ENCODE assay signal across 8 cellular contexts in the genomic region with DNA sequence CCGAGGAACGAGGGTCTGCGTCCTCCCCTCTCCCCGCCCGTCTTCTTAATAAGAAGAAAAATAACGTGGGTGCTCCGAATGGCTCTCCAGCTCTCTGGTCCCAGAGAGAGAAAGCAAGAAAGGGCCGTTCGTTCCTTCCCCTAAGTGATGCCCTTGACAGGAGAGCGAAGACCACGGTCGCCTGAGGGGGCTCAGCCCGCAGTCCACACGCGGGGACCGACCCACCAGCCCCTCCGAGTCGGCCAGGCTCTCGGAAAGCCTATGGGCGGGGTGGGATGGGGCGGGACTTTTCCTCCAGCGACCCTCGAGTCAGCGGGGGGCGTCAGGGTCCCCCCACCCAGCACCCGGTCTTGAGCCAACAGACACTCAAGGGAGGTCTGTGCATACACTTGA. TPM values are rescaled to one million over a fixed set of nuclear protein-coding genes. Genes with fewer than 3 reads are reported as not detected.
DNase-seq lines count a peak whose midpoint lies in the region; ATAC-seq and TF ChIP-seq lines count a peak whose summit lies in the region.

No MANE protein-coding gene starts in this region.

- H4K5ac ChIP-seq in mesendoderm (ENCODE audit: low read length), result no peak overlapping the region

- H3K36me3 ChIP-seq in mesendoderm (ENCODE audit: control insufficient read depth, insufficient read depth, low read length) (no peaks in the 10 kb centered on the region), aorta (ENCODE audit: control insufficient read depth in 1 of 2, insufficient read depth in 2 of 2, low read length in 1 of 2) (no peaks in the 10 kb centered on the region)

- no peaks in the 10 kb centered on the region for H3K79me1 ChIP-seq in mesendoderm (ENCODE audit: low read length)

- H3K4me3 ChIP-seq in mesendoderm (ENCODE audit: low read length) (peak overlapping the region; percentile 19), aorta (ENCODE audit: low read length in 2 of 2) (peak overlapping the region; percentile 66 to 86)

- H3K27me3 Mint-ChIP-seq in stimulated activated naive CD8-positive, alpha-beta T cell treated with anti-CD3 and anti-CD28 coated beads, Interleukin-15, Interleukin-2, amounts not matched to agents 100 ng/mL and 50 ng/mL, for 24 hours, result peaks cover 45% of the 10 kb centered on the region
- no peaks in the 10 kb centered on the region for H3K27me3 Mint-ChIP-seq in MCF 10A (ENCODE audit: insufficient read depth, unreplicated experiment)

- WGBS in mesendoderm (ENCODE audit: extremely low coverage, insufficient coverage, low lambda C conversion rate), result no CpG with 5 or more reads among the region's 26 CpGs
- 5 to 7% methylated on average over 25 to 26 of the region's 26 CpGs for WGBS in aorta, 2 donors

- no peaks in the 10 kb centered on the region for H3K79me2 ChIP-seq in mesendoderm (ENCODE audit: control insufficient read depth, insufficient read depth, low read length)

- H3K27me3 ChIP-seq in mesendoderm (ENCODE audit: insufficient read depth, low read length, poor library complexity) (no peaks in the 10 kb centered on the region), aorta (ENCODE audit: control insufficient read depth in 1 of 2, insufficient read depth in 2 of 2, low read length in 1 of 2) (no peaks in the 10 kb centered on the region)

- no peaks in the 10 kb centered on the region for H3K9me3 ChIP-seq in aorta (ENCODE audit: control insufficient read depth, low read length)

- no peak overlapping the region for H3K27ac Mint-ChIP-seq in stimulated activated naive CD8-positive, alpha-beta T cell treated with anti-CD3 and anti-CD28 coated beads, Interleukin-15, Interleukin-2, amounts not matched to agents 100 ng/mL and 50 ng/mL, for 24 hours
- H3K27ac Mint-ChIP-seq in MCF 10A (ENCODE audit: low read depth, unreplicated experiment), result no peak overlapping the region

- H3K56ac ChIP-seq in mesendoderm (ENCODE audit: low read length), result peak overlapping the region; percentile 42

- no peak overlapping the region for H3K27ac ChIP-seq in mesendoderm (ENCODE audit: low read depth, low read length)
- H3K27ac ChIP-seq in aorta (ENCODE audit: low read depth in 1 of 2, low read length in 2 of 2), result no peak overlapping the region

- no peak overlapping the region for H3K4ac ChIP-seq in mesendoderm (ENCODE audit: low read depth, low read length)

- no peak overlapping the region for H2BK15ac ChIP-seq in mesendoderm (replicated peaks; ENCODE audit: low read depth)

- ATAC-seq in stimulated activated naive CD8-positive, alpha-beta T cell treated with anti-CD3 and anti-CD28 coated beads, Interleukin-15, Interleukin-2, amounts not matched to agents 100 U/mL and 50 U/mL, for 24 hours, result no peak
- peak; percentile 23 for ATAC-seq in aorta (ENCODE audit: low FRiP score)
- no peak for ATAC-seq in HG03095 (IDR thresholded peaks at IDR 0.05; ENCODE audit: unreplicated experiment)

- no peak for DNase-seq in stimulated activated naive CD8-positive, alpha-beta T cell treated with anti-CD3 and anti-CD28 coated beads, Interleukin-15, Interleukin-2, amounts not matched to agents 100 U/mL and 50 U/mL, for 24 hours
- no peak for DNase-seq in MCF 10A (ENCODE audit: unreplicated experiment)
- peak; percentile 37 for DNase-seq in mesendoderm
- DNase-seq in aorta, result no peak
- no peak for DNase-seq in NCI-H345 (lab: John Stamatoyannopoulos, UW)
- DNase-seq in GM10248 (ENCODE audit: extremely low spot score), result no peak

- no TSS peak for BruUV-seq in MCF 10A (replicated peaks; lab: Mats Ljungman, UMichigan)

- no peak for TF ChIP-seq CTCF in MCF 10A (IDR thresholded peaks at IDR 0.05; ENCODE audit: unreplicated experiment)
- TF ChIP-seq CTCF in GM10248 (IDR thresholded peaks at IDR 0.05; ENCODE audit: control extremely low read depth, extremely low read depth, low read depth, missing control alignments), result no peak

- H3K4me1 ChIP-seq in mesendoderm (ENCODE audit: control insufficient read depth, low read depth, low read length), result peaks cover 2% of the 10 kb centered on the region
- H3K4me1 ChIP-seq in aorta (ENCODE audit: control insufficient read depth in 1 of 2, insufficient read depth in 2 of 2, low read length in 2 of 2), result no peaks in the 10 kb centered on the region

- POLR2A ChIA-PET in MCF 10A (lab: Yijun Ruan, JAX), result interaction anchor here (2.3 kb wide), 1 partner anchor 44 kb away, joined by 15 read pairs; no protein-coding TSS in a partner anchor
- POLR2A ChIA-PET in GM10248 (lab: Yijun Ruan, JAX), result interaction anchor here (0.7 kb wide), 1 partner anchor 242 kb away, joined by 5 read pairs; no protein-coding TSS in a partner anchor

- peaks cover 7% of the 10 kb centered on the region for H3K4me1 Mint-ChIP-seq in stimulated activated naive CD8-positive, alpha-beta T cell treated with anti-CD3 and anti-CD28 coated beads, Interleukin-15, Interleukin-2, amounts not matched to agents 100 ng/mL and 50 ng/mL, for 24 hours (ENCODE audit: low read depth)
- peaks cover 9% of the 10 kb centered on the region for H3K4me1 Mint-ChIP-seq in MCF 10A (ENCODE audit: insufficient read depth, unreplicated experiment)

- CTCF ChIA-PET in MCF 10A (lab: Yijun Ruan, JAX) (no interaction called here), GM10248 (lab: Yijun Ruan, JAX) (no interaction called here)

- peak overlapping the region; percentile 65 for H3K4me3 Mint-ChIP-seq in stimulated activated naive CD8-positive, alpha-beta T cell treated with anti-CD3 and anti-CD28 coated beads, Interleukin-15, Interleukin-2, amounts not matched to agents 100 ng/mL and 50 ng/mL, for 24 hours
- H3K4me3 Mint-ChIP-seq in MCF 10A (ENCODE audit: unreplicated experiment), result peak overlapping the region; percentile 47

- no peak overlapping the region for H2AK5ac ChIP-seq in mesendoderm (ENCODE audit: low read length)

- H3K18ac ChIP-seq in mesendoderm (ENCODE audit: low read length), result no peak overlapping the region

- no peak overlapping the region for H3K23ac ChIP-seq in mesendoderm (ENCODE audit: low read length)

- no peaks in the 10 kb centered on the region for H3K36me3 Mint-ChIP-seq in stimulated activated naive CD8-positive, alpha-beta T cell treated with anti-CD3 and anti-CD28 coated beads, Interleukin-15, Interleukin-2, amounts not matched to agents 100 ng/mL and 50 ng/mL, for 24 hours (ENCODE audit: low read depth)
- no peaks in the 10 kb centered on the region for H3K36me3 Mint-ChIP-seq in MCF 10A (ENCODE audit: insufficient read depth, unreplicated experiment)

- H2BK5ac ChIP-seq in mesendoderm (ENCODE audit: low read length), result no peak overlapping the region

- intact Hi-C loops in MCF 10A (cut with micrococcal nuclease), result loop anchor here (5.0 kb wide), 2 partner anchors 56 to 136 kb away; no protein-coding TSS in a partner anchor
- intact Hi-C loops in aorta (cut with DNase I), result no loop called here

- no peak overlapping the region for H2BK120ac ChIP-seq in mesendoderm (ENCODE audit: low read depth, low read length)

- no peak overlapping the region for H3K9ac ChIP-seq in mesendoderm (ENCODE audit: low read length)

- H3K4me2 ChIP-seq in mesendoderm (ENCODE audit: low read length), result peak overlapping the region; percentile 57

- H4K8ac ChIP-seq in mesendoderm (ENCODE audit: low read depth, low read length), result no peak overlapping the region

- H3K9me3 Mint-ChIP-seq in stimulated activated naive CD8-positive, alpha-beta T cell treated with anti-CD3 and anti-CD28 coated beads, Interleukin-15, Interleukin-2, amounts not matched to agents 100 ng/mL and 50 ng/mL, for 24 hours, result no peaks in the 10 kb centered on the region
- H3K9me3 Mint-ChIP-seq in MCF 10A (ENCODE audit: unreplicated experiment), result no peaks in the 10 kb centered on the region

RNA-seq across cellular contexts. Expression of gene FHIP2A, which starts 53.2 kb away (rescaled TPM):
- total RNA-seq in MCF 10A (2022) (17.2 and 25.9 TPM in 2 replicates), aorta (10 to 100 TPM; 33.1 to 48.4 TPM)
- 6.5 TPM for polyA plus RNA-seq in mesendoderm (2013, experiment 1 of 2)
- 5.9 TPM for polyA plus RNA-seq in mesendoderm (2013, experiment 2 of 2)
- 10 to 100 TPM in 1 of 2 donors, 1 to 10 TPM in 1; 4.8 to 15.2 TPM for polyA plus RNA-seq in aorta
